Comparison of ENCODE assay signal across 14 cellular contexts in the genomic region with DNA sequence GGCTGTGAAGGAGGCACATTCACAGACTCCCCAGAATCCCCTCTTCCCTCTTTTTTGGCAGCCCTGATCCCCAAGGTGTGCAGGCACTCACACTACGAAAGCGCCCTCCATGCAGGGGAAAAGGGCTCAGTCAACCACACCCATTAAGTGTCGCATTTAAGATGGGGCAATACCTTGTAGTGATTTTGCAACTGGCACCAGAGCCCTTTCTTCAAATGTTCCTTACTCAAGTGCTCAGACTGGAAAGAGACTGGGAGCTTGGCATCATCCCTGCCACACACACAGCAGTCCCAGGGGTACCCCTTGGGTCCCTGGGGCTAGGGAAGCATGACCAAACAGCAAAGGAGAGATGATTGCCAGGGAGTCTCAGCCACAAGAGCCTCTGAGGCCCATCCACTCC.
"Had no signal": no experiment of that assay in that cellular context is flagged by ENCODE, and none has a peak within 500 bp of the region (broad histone marks: within the 10 kb centered on the region; RNA-seq: fewer than 3 reads in every experiment).

No MANE protein-coding gene starts in this region.

- H3K4me1 Mint-ChIP-seq: activated T-helper 17 cell treated with anti-CD3 and anti-CD28 coated beads, Interleukin-2, amount 50 U/mL, for 72 hours had no signal

- H3K36me3 ChIP-seq: prostate gland, right lobe of liver, spleen, tibial nerve had no signal

- DNase-seq: activated B cell treated with CpG ODN at 0.5 μM for 24 hours; activated CD4-positive, alpha-beta T cell treated with anti-CD3 and anti-CD28 coated beads, Interleukin-2, amount 10 ng/mL, durations not matched to agents 24 days and 14 days; activated naive CD4-positive, alpha-beta T cell treated with anti-CD3 and anti-CD28 coated beads, Interleukin-2, amount 50 U/mL, for 16 hours; body of pancreas; effector memory CD8-positive, alpha-beta T cell; hypothalamus; nephron progenitor cell; spleen; stimulated activated CD4-positive, alpha-beta T cell treated with anti-CD3 and anti-CD28 coated beads, Interleukin-1b, Interleukin-23, amount 100 ng/mL, for 48 hours; stimulated activated naive B cell treated with anti-CD40 and anti-IgM and Interleukin-4, amounts not matched to agents 10 μg/mL and 1 μg/mL and 100 μg/mL, for 72 hours had no signal

- H3K4me3 Mint-ChIP-seq: activated B cell treated with CpG ODN at 0.5 μM for 24 hours; activated CD4-positive, alpha-beta T cell treated with anti-CD3 and anti-CD28 coated beads, Interleukin-2, amount 10 ng/mL, durations not matched to agents 24 days and 14 days; activated T-helper 17 cell treated with anti-CD3 and anti-CD28 coated beads, Interleukin-2, amount 50 U/mL, for 72 hours; effector memory CD8-positive, alpha-beta T cell; nephron progenitor cell; stimulated activated naive B cell treated with anti-CD40 and anti-IgM and Interleukin-4, amounts not matched to agents 10 μg/mL and 1 μg/mL and 100 μg/mL, for 72 hours had no signal

- H3K9me3 Mint-ChIP-seq: activated B cell treated with CpG ODN at 0.5 μM for 24 hours; activated CD4-positive, alpha-beta T cell treated with anti-CD3 and anti-CD28 coated beads, Interleukin-2, amount 10 ng/mL, durations not matched to agents 24 days and 14 days; activated T-helper 17 cell treated with anti-CD3 and anti-CD28 coated beads, Interleukin-2, amount 50 U/mL, for 72 hours; effector memory CD8-positive, alpha-beta T cell; nephron progenitor cell; stimulated activated naive B cell treated with anti-CD40 and anti-IgM and Interleukin-4, amounts not matched to agents 10 μg/mL and 1 μg/mL and 100 μg/mL, for 72 hours had no signal

- H3K36me3 Mint-ChIP-seq: stimulated activated naive B cell treated with anti-CD40 and anti-IgM and Interleukin-4, amounts not matched to agents 10 μg/mL and 1 μg/mL and 100 μg/mL, for 72 hours had no signal

- H3K4me3 ChIP-seq: body of pancreas, prostate gland, right lobe of liver, spleen, tibial nerve had no signal

- ATAC-seq: activated T-helper 17 cell treated with anti-CD3 and anti-CD28 coated beads, Interleukin-2, amount 50 U/mL, for 72 hours; body of pancreas; effector memory CD8-positive, alpha-beta T cell; right lobe of liver; stimulated activated naive B cell treated with anti-CD40 and anti-IgM and Interleukin-4, amounts not matched to agents 10 μg/mL and 1 μg/mL and 100 μg/mL, for 72 hours had no signal

- H3K27ac ChIP-seq: body of pancreas, prostate gland, right lobe of liver, spleen, tibial nerve had no signal

- H3K9me3 ChIP-seq: body of pancreas, prostate gland, right lobe of liver, spleen, tibial nerve had no signal

- H3K4me1 ChIP-seq: body of pancreas, prostate gland, tibial nerve had no signal

- H3K27me3 ChIP-seq: body of pancreas, right lobe of liver, spleen, tibial nerve had no signal

- H3K27ac Mint-ChIP-seq: activated B cell treated with CpG ODN at 0.5 μM for 24 hours; activated CD4-positive, alpha-beta T cell treated with anti-CD3 and anti-CD28 coated beads, Interleukin-2, amount 10 ng/mL, durations not matched to agents 24 days and 14 days; activated T-helper 17 cell treated with anti-CD3 and anti-CD28 coated beads, Interleukin-2, amount 50 U/mL, for 72 hours; nephron progenitor cell; stimulated activated naive B cell treated with anti-CD40 and anti-IgM and Interleukin-4, amounts not matched to agents 10 μg/mL and 1 μg/mL and 100 μg/mL, for 72 hours had no signal
